8 cellular contexts compared by ENCODE assay signal in genomic region chr1:61056674-61057439, GRCh38. TPM values are rescaled to one million over a fixed set of nuclear protein-coding genes. Genes with fewer than 3 reads are reported as not detected.
DNase-seq lines count a peak whose midpoint lies in the region; ATAC-seq, FAIRE-seq and TF ChIP-seq lines count a peak whose summit lies in the region.

No MANE protein-coding gene starts in this region.

- H2AFZ ChIP-seq in ACC112 (ENCODE audit: low read length, unreplicated experiment) (peak overlapping the region; percentile 95), HCT116 (ENCODE audit: low read depth, low read length, poor library complexity, severe bottlenecking) (peak overlapping the region; percentile 99), GM12878 (ENCODE audit: control insufficient read depth, low read depth, low read length) (no peak overlapping the region), hepatocyte (peak overlapping the region; percentile 84)

- SMC1A ChIA-PET in GM12878 (lab: Charles Lee; ENCODE audit: uncharacterized antibody, unreplicated experiment) = no interaction called here

- no peaks in the 10 kb centered on the region for H3K36me3 ChIP-seq in ACC112 (ENCODE audit: insufficient read depth, low read length)
- no peaks in the 10 kb centered on the region for H3K36me3 ChIP-seq in HCT116 (ENCODE audit: control insufficient read depth in 1 of 2, insufficient read depth in 2 of 2, low read length in 2 of 2)
- no peaks in the 10 kb centered on the region for H3K36me3 ChIP-seq in GM12878 (ENCODE audit: control insufficient read depth in 2 of 2, insufficient read depth in 2 of 2, low read length in 1 of 2)
- H3K36me3 ChIP-seq in hepatocyte (replicated peaks; ENCODE audit: insufficient read depth, low read depth) = no peaks in the 10 kb centered on the region
- no peaks in the 10 kb centered on the region for H3K36me3 ChIP-seq in prostate gland

- H3K27me3 ChIP-seq in ACC112 (ENCODE audit: insufficient read depth, low read length) (no peaks in the 10 kb centered on the region), HCT116 (ENCODE audit: insufficient read depth, low read length) (no peaks in the 10 kb centered on the region), GM12878 (replicated peaks in 1 of 2; ENCODE audit: control insufficient read depth in 2 of 2, insufficient read depth in 2 of 2, low read length in 1 of 2) (peaks cover 6 to 25% of the 10 kb centered on the region in 2 experiments), hepatocyte (peaks cover 29% of the 10 kb centered on the region), prostate gland (replicated peaks; ENCODE audit: insufficient read depth) (no peaks in the 10 kb centered on the region)

- no peak for TF ChIP-seq EP300 in GM12878 (IDR thresholded peaks at IDR 0.05; ENCODE audit: borderline replicate concordance in 1 of 2, control insufficient read depth in 1 of 2, low read depth in 2 of 2, low read length in 2 of 2)

- ATAC-seq in HCT116 (peak; percentile 51), GM12878 (no peak)

- CTCF ChIA-PET in HCT116 (lab: Charles Lee) = interaction anchor here (1.7 kb wide), 1 partner anchor 14 kb away, joined by 4 read pairs; no protein-coding TSS in a partner anchor
- CTCF ChIA-PET in GM12878 (lab: Yijun Ruan, JAX) = interaction anchor here (0.6 kb wide), 1 partner anchor 67 kb away, joined by 3 read pairs; no protein-coding TSS in a partner anchor

- POLR2A ChIA-PET in HCT116 (lab: Charles Lee) = no interaction called here
- POLR2A ChIA-PET in GM12878 (lab: Charles Lee) = no interaction called here

- in situ Hi-C loops in GM12878 (cut with MboI) (no loop called here), ACHN (cut with HindIII; ENCODE audit: low pct_ligation_motif_present, low pct_unique_long_range_greater_than_20kb, low sequenced_read_pairs) (no loop called here)

- H3K9me3 ChIP-seq in HCT116 (ENCODE audit: control insufficient read depth in 1 of 2, insufficient read depth in 1 of 2, low read depth in 1 of 2, low read length in 2 of 2) (no peaks in the 10 kb centered on the region), GM12878 (replicated peaks; ENCODE audit: control insufficient read depth, insufficient read depth, low read length) (no peaks in the 10 kb centered on the region; the same call in 1 of the 3 replicates), hepatocyte (ENCODE audit: low read depth) (no peaks in the 10 kb centered on the region), prostate gland (no peaks in the 10 kb centered on the region)

- H3K27ac ChIP-seq in ACC112 (ENCODE audit: low read depth, low read length) = no peak overlapping the region
- H3K27ac ChIP-seq in HCT116 (ENCODE audit: low read depth, low read length) = peak overlapping the region; percentile 44
- H3K27ac ChIP-seq in GM12878 (ENCODE audit: control insufficient read depth, insufficient read depth) = no peak overlapping the region
- H3K27ac ChIP-seq in hepatocyte = peak overlapping the region; percentile 76
- peak overlapping the region; percentile 64 to 95 for H3K27ac ChIP-seq in prostate gland

- intact Hi-C loops in HCT116 (cut with micrococcal nuclease) (loop anchor here (1.0 to 10.0 kb wide), 3 partner anchors 21 to 795 kb away; no protein-coding TSS in a partner anchor), GM12878 (cut with micrococcal nuclease; ENCODE audit: unreplicated experiment) (no loop called here), prostate gland (cut with DNase I) (loop anchor here (10.0 kb wide), 1 partner anchor 128 kb away; no protein-coding TSS in a partner anchor)

- TF ChIP-seq RAD21 in HCT116 (IDR thresholded peaks at IDR 0.05; ENCODE audit: low read depth) (no peak), GM12878 (IDR thresholded peaks at IDR 0.05; ENCODE audit: insufficient read depth, low read depth, low read length) (no peak)

- TF ChIP-seq POLR2A in HCT116 (IDR thresholded peaks at IDR 0.05; ENCODE audit: borderline replicate concordance, extremely low read depth, insufficient read depth, insufficient read length) (no peak), GM12878 (IDR thresholded peaks at IDR 0.05; ENCODE audit: low read depth, low read length) (no peak), prostate gland (IDR thresholded peaks at IDR 0.05) (no peak)

- TF ChIP-seq CTCF in HCT116 (IDR thresholded peaks at IDR 0.05 in 2 of 3, conservative IDR thresholded peaks at IDR 0.05 in 1 of 3; ENCODE audit: borderline replicate concordance in 1 of 3, insufficient read depth in 1 of 3, low read depth in 2 of 3, low read length in 2 of 3) (no peak), GM12878 (IDR thresholded peaks at IDR 0.05 in 2 of 3, conservative IDR thresholded peaks at IDR 0.05 in 1 of 3; ENCODE audit: control insufficient read depth in 2 of 3, extremely low read depth in 1 of 3, insufficient read depth in 1 of 3, low read depth in 3 of 3, low read length in 3 of 3) (no peak), hepatocyte (IDR thresholded peaks at IDR 0.05; ENCODE audit: poor library complexity) (no peak), prostate gland (IDR thresholded peaks at IDR 0.05) (peak in 1 of 4 experiments; percentile 4)

- H3K4me1 ChIP-seq in ACC112 (ENCODE audit: control insufficient read depth, insufficient read depth, low read length, unreplicated experiment) (peaks cover 6% of the 10 kb centered on the region), HCT116 (ENCODE audit: control insufficient read depth in 1 of 2, insufficient read depth in 2 of 2, low read length in 2 of 2) (peaks cover 3 to 12% of the 10 kb centered on the region in 2 experiments; a peak in 2 of 4 replicates), GM12878 (ENCODE audit: control insufficient read depth, insufficient read depth, low read length) (no peaks in the 10 kb centered on the region), hepatocyte (ENCODE audit: insufficient read depth) (peaks cover 29% of the 10 kb centered on the region), prostate gland (replicated peaks) (peaks cover 6% of the 10 kb centered on the region)

- no peak for FAIRE-seq in GM12878 (lab: Jason Lieb, UNC)

- DNase-seq in HCT116 (ENCODE audit: low read depth, low spot score) = peak; percentile 50
- DNase-seq in RPMI8226 = peak; percentile 81
- no peak for DNase-seq in GM12878 (ENCODE audit: low read depth, low spot score)
- peak; percentile 68 for DNase-seq in hepatocyte (ENCODE audit: low spot score)
- peak; percentile 57 for DNase-seq in prostate gland (ENCODE audit: low spot score)
- DNase-seq in amniotic stem cell (lab: John Stamatoyannopoulos, UW) = no peak
- no peak for DNase-seq in ACHN

- H3K4me2 ChIP-seq in HCT116 (ENCODE audit: low read length) = peak overlapping the region; percentile 89
- H3K4me2 ChIP-seq in GM12878 (ENCODE audit: control insufficient read depth, insufficient read depth) = peak overlapping the region; percentile 2; the same call in 1 of the 2 replicates
- H3K4me2 ChIP-seq in hepatocyte = peak overlapping the region; percentile 82

- 8% methylated on average over 49 of the region's 49 CpGs for WGBS in GM12878 (ENCODE audit: insufficient coverage, insufficient replicate concordance, low lambda C conversion rate, missing lambda C conversion rate)
- WGBS in hepatocyte (ENCODE audit: low lambda C conversion rate, missing lambda C conversion rate) = 3% methylated on average over 49 of the region's 49 CpGs
- WGBS in prostate gland = under 1% methylated on average over 49 of the region's 49 CpGs

- H3K79me2 ChIP-seq in ACC112 (ENCODE audit: control insufficient read depth, insufficient read depth, low read length, unreplicated experiment) (no peaks in the 10 kb centered on the region), HCT116 (ENCODE audit: insufficient read depth, low read length) (no peaks in the 10 kb centered on the region), GM12878 (ENCODE audit: control insufficient read depth, insufficient read depth, low read length) (no peaks in the 10 kb centered on the region), hepatocyte (no peaks in the 10 kb centered on the region)

- H4K20me1 ChIP-seq in HCT116 (ENCODE audit: insufficient read depth) (no peaks in the 10 kb centered on the region), GM12878 (ENCODE audit: control insufficient read depth, insufficient read depth) (no peaks in the 10 kb centered on the region), hepatocyte (ENCODE audit: insufficient read depth, poor library complexity, severe bottlenecking) (no peaks in the 10 kb centered on the region)

- RAD21 ChIA-PET in HCT116 (lab: Charles Lee; ENCODE audit: low non-redundant PET in 1 of 2, low total read pairs in 2 of 2, uncharacterized antibody in 2 of 2, unreplicated experiment in 2 of 2) (no interaction called here), GM12878 (lab: Charles Lee; ENCODE audit: unreplicated experiment) (no interaction called here)

- no TSS peak for BruUV-seq in HCT116 (replicated peaks; lab: Mats Ljungman, UMichigan)
- no TSS peak for BruUV-seq in GM12878 (replicated peaks; lab: Mats Ljungman, UMichigan)

- no peaks in the 10 kb centered on the region for H3K9me2 ChIP-seq in HCT116 (ENCODE audit: insufficient read depth)
- H3K9me2 ChIP-seq in hepatocyte (replicated peaks; ENCODE audit: insufficient read depth) = no peaks in the 10 kb centered on the region

- H3K9ac ChIP-seq in HCT116 (ENCODE audit: low read length) (peak overlapping the region; percentile 76), GM12878 (ENCODE audit: control insufficient read depth, insufficient read depth, low read length) (no peak overlapping the region)

- H3K4me3 ChIP-seq in ACC112 (ENCODE audit: low read depth, low read length) = peak overlapping the region; percentile 80
- H3K4me3 ChIP-seq in HCT116 (replicated peaks in 1 of 2; ENCODE audit: low read depth in 1 of 2, low read length in 2 of 2) = peak overlapping the region; percentile 66 to 70
- no peak overlapping the region; the same call in 1 of the 2 replicates for H3K4me3 ChIP-seq in GM12878
- H3K4me3 ChIP-seq in hepatocyte = peak overlapping the region; percentile 79
- H3K4me3 ChIP-seq in prostate gland = peak overlapping the region; percentile 52 to 60

RNA-seq across cellular contexts. Expression of gene NFIA, which starts 25.5 kb away (rescaled TPM):
- total RNA-seq in HCT116 (2021; ENCODE audit: unreplicated experiment) = 17.2 TPM
- polyA plus RNA-seq in HCT116 (2012) = 4.1 and 4.3 TPM in 2 replicates
- total RNA-seq in GM12878 (2013; cell fraction: nucleolus; rRNA removed) = not detected in 2 replicates
- not detected in 2 replicates for total RNA-seq in GM12878 (2014; rRNA removed)
- total RNA-seq in GM12878 (2014; rRNA removed; fragmentation: Illumina TruSeq; extraction: Trizol) = not detected in 2 replicates
- total RNA-seq in GM12878 (2021) = 0.10 and 0.29 TPM in 2 replicates
- polyA plus RNA-seq in GM12878 (2011; ENCODE audit: low read depth) = not detected
- polyA plus RNA-seq in GM12878 (2011; rRNA removed) = 0.03 TPM in 1 of 2 replicates, not detected in the other
- polyA plus RNA-seq in GM12878 (2011; cell fraction: cytosol; rRNA removed) = not detected in 2 replicates
- polyA plus RNA-seq in GM12878 (2011; cell fraction: nucleus; rRNA removed) = not detected in 2 replicates
- not detected in 2 replicates for polyA plus RNA-seq in GM12878 (2012)
- polyA plus RNA-seq in GM12878 (2014; fragmentation: Illumina TruSeq; extraction: Trizol) = not detected in 2 replicates
- polyA plus RNA-seq in GM12878 (2014; fragmentation: Nextera tagmentation; extraction: Ambion mirVana) = not detected
- not detected in 2 replicates for polyA plus RNA-seq in GM12878 (2014; rRNA removed)
- polyA plus RNA-seq in GM12878 (2016; fragmentation: Nextera tagmentation; extraction: Ambion mirVana) = under 1 TPM in 1 of 2 experiments, not detected in 1; 0.16 TPM
- polyA minus RNA-seq in GM12878 (2011; rRNA and poly(A)+ RNA removed) = 0.07 and 0.10 TPM in 2 replicates
- polyA minus RNA-seq in GM12878 (2011; cell fraction: cytosol; rRNA and poly(A)+ RNA removed) = 0.42 and 1.2 TPM in 2 replicates
- polyA minus RNA-seq in GM12878 (2011; cell fraction: nucleus; rRNA and poly(A)+ RNA removed) = 0.19 TPM in 1 of 2 replicates, not detected in the other
- total RNA-seq in hepatocyte = 15.1 and 18.1 TPM in 2 replicates
- 12.6 and 18.2 TPM in 2 replicates for polyA plus RNA-seq in hepatocyte
- total RNA-seq in prostate gland = 10 to 100 TPM; 61.4 to 86.3 TPM

Comparison
In these comparisons a context has a peak if more than half of its experiments do, and no peak if none do; other contexts are left out.
1. H3K27ac ChIP-seq: peak in HCT116 (single experiment), hepatocyte (single experiment) and prostate gland (2 of 2); none in ACC112 (single experiment) and GM12878 (single experiment).
2. DNase-seq: peak in HCT116 (single experiment), RPMI8226 (single experiment), hepatocyte (single experiment) and prostate gland (single experiment); none in GM12878 (single experiment), amniotic stem cell (single experiment) and ACHN (single experiment).
3. H3K4me2 ChIP-seq: peak in every context shown above with its lines; median percentile 89 in HCT116; 82 in hepatocyte; 2 in GM12878.
4. RNA of gene NFIA, which starts 25.5 kb away (total RNA-seq): 61.4 to 86.3 TPM in prostate gland, 17.2 TPM in HCT116 (single experiment) and 15.1 to 18.1 TPM in hepatocyte; 0.10 to 0.29 TPM in GM12878; every median in the first group is over 10 times any median in the second.